9 cellular contexts compared by ENCODE assay signal in genomic region chr5:125409101-125409495, GRCh38.
A peak's percentile ranks its signal among the peaks of the same experiment; 100 is the strongest.
DNase-seq lines count a peak whose midpoint lies in the region; ATAC-seq, FAIRE-seq and TF ChIP-seq lines count a peak whose summit lies in the region.
"Had no signal": no experiment of that assay in that cellular context is flagged by ENCODE, and none has a peak within 500 bp of the region (broad histone marks: within the 10 kb centered on the region; RNA-seq: fewer than 3 reads in every experiment).

No MANE protein-coding gene starts in this region.

- H3K27ac ChIP-seq in cardiac muscle cell (peak overlapping the region; percentile 97), heart left ventricle (peak overlapping the region in 2 of 12 donors; percentile 12 to 62), astrocyte (ENCODE audit: low read depth, low read length) (peak overlapping the region; percentile 98)

- H3K4me2 ChIP-seq in astrocyte (ENCODE audit: low read length): peak overlapping the region; percentile 80

- peak in 1 of 2 donors; percentile 38 for DNase-seq in cardiac muscle cell (ENCODE audit: low read depth in 1 of 2, low spot score in 1 of 2)
- no peak for DNase-seq in heart left ventricle
- no peak for DNase-seq in astrocyte (ENCODE audit: low read depth)
- DNase-seq in left kidney (ENCODE audit: low read depth, low spot score): peak; percentile 72
- DNase-seq in NOMO-1 treated with dmso at 0.1 percent for 144 hours (lab: John Stamatoyannopoulos, UW; ENCODE audit: unreplicated experiment): no peak
- no peak for DNase-seq in A172 (ENCODE audit: low spot score)
- no peak for DNase-seq in stimulated activated CD4-positive, alpha-beta T cell treated with anti-CD3 and anti-CD28 coated beads, Interleukin-2, amount 100 ng/mL, for 24 hours
- no peak for DNase-seq in stimulated activated CD4-positive, alpha-beta T cell treated with anti-CD3 and anti-CD28 coated beads, Interleukin-2, amount 100 ng/mL, for 48 hours

- H3K9me3 Mint-ChIP-seq in astrocyte (ENCODE audit: unreplicated experiment): peaks cover 9% of the 10 kb centered on the region

- intact Hi-C loops in heart left ventricle (cut with DNase I): no loop called here

- H2AFZ ChIP-seq in astrocyte (ENCODE audit: low read depth, low read length): no peak overlapping the region

- H3K9me3 ChIP-seq in cardiac muscle cell (ENCODE audit: low read depth) (no peaks in the 10 kb centered on the region), heart left ventricle (peaks cover 0 to 11% (median 0%) of the 10 kb centered on the region in 12 donors), astrocyte (ENCODE audit: insufficient read depth, low read depth, low read length) (peaks cover 4% of the 10 kb centered on the region)

- ATAC-seq in heart left ventricle: no peak

- no peak overlapping the region for H3K4me3 Mint-ChIP-seq in astrocyte (ENCODE audit: unreplicated experiment)

- no peaks in the 10 kb centered on the region for H3K36me3 ChIP-seq in cardiac muscle cell
- no peaks in the 10 kb centered on the region for H3K36me3 ChIP-seq in heart left ventricle
- no peaks in the 10 kb centered on the region for H3K36me3 ChIP-seq in astrocyte (ENCODE audit: insufficient read depth, low read length)

- H3K4me3 ChIP-seq in cardiac muscle cell (no peak overlapping the region), heart left ventricle (no peak overlapping the region), astrocyte (ENCODE audit: insufficient read depth, low read depth, low read length) (no peak overlapping the region)

- H3K9ac ChIP-seq in astrocyte (ENCODE audit: low read length): peak overlapping the region; percentile 88

- peaks cover 2% of the 10 kb centered on the region for H3K36me3 Mint-ChIP-seq in astrocyte (ENCODE audit: low read depth, unreplicated experiment)

- peaks cover 73% of the 10 kb centered on the region for H3K4me1 ChIP-seq in cardiac muscle cell (ENCODE audit: low read depth)
- H3K4me1 ChIP-seq in heart left ventricle: peaks cover 4 to 45% (median 26%) of the 10 kb centered on the region in 12 donors
- H3K4me1 ChIP-seq in astrocyte (ENCODE audit: insufficient read depth, low read length): peaks cover 43% of the 10 kb centered on the region

- H3K27me3 ChIP-seq in cardiac muscle cell: no peaks in the 10 kb centered on the region
- no peaks in the 10 kb centered on the region for H3K27me3 ChIP-seq in heart left ventricle
- H3K27me3 ChIP-seq in astrocyte (ENCODE audit: insufficient read depth, low read length): no peaks in the 10 kb centered on the region

- H4K20me1 ChIP-seq in astrocyte (ENCODE audit: insufficient read depth, low read length): no peaks in the 10 kb centered on the region

- peaks cover 46% of the 10 kb centered on the region for H3K4me1 Mint-ChIP-seq in astrocyte (ENCODE audit: low read depth, unreplicated experiment)

- FAIRE-seq in astrocyte (lab: Jason Lieb, UNC): no peak
- FAIRE-seq: urothelium cell line had no signal

- H3K79me2 ChIP-seq in astrocyte (ENCODE audit: insufficient read depth, low read length): no peaks in the 10 kb centered on the region

- TF ChIP-seq POLR2A in heart left ventricle (IDR thresholded peaks at IDR 0.05): no peak

- 84 to 92% (median 89%) methylated on average over 6 of the region's 6 CpGs for WGBS in heart left ventricle, 4 donors

- TF ChIP-seq CTCF in cardiac muscle cell (IDR thresholded peaks at IDR 0.05; ENCODE audit: low read depth, low read length) (no peak), heart left ventricle (IDR thresholded peaks at IDR 0.05) (no peak), astrocyte (IDR thresholded peaks at IDR 0.05; ENCODE audit: insufficient read depth, low read depth, low read length) (no peak)

- H3K27me3 Mint-ChIP-seq in astrocyte (ENCODE audit: low read depth, unreplicated experiment): no peaks in the 10 kb centered on the region

- peak overlapping the region; percentile 90 for H3K27ac Mint-ChIP-seq in astrocyte (ENCODE audit: unreplicated experiment)
